ENCODE assay signal across 2 cellular contexts in genomic region chrX:107119281-107119680, GRCh38.
TF ChIP-seq lines count a peak whose summit lies in the region.

No MANE protein-coding gene starts in this region.

TF ChIP-seq in IMR-90, 13 proteins besides CTCF, POLR2A, EP300 and RAD21:
- TF ChIP-seq MXI1 (IDR thresholded peaks at IDR 0.05; ENCODE audit: borderline replicate concordance, low read depth, low read length) = no peak
- peak; percentile 87 for TF ChIP-seq MAFK (IDR thresholded peaks at IDR 0.05; ENCODE audit: low read depth, low read length)
- TF ChIP-seq SMC3 (IDR thresholded peaks at IDR 0.05; ENCODE audit: low read depth, low read length) = no peak
- no peak for TF ChIP-seq CEBPB (IDR thresholded peaks at IDR 0.05; ENCODE audit: low read depth, low read length)

TF ChIP-seq in K562, 482 proteins besides CTCF, POLR2A, EP300 and RAD21:
- TF ChIP-seq BRD9 (IDR thresholded peaks at IDR 0.05; ENCODE audit: low read depth, partially characterized antibody) = no peak
- no peak for TF ChIP-seq SREBF1 (IDR thresholded peaks at IDR 0.05; ENCODE audit: borderline replicate concordance, low read depth, low read length)
- TF ChIP-seq DDX20 (tag; IDR thresholded peaks at IDR 0.05; ENCODE audit: low read depth) = no peak
- no peak for TF ChIP-seq SP1 (CRISPR knock-in tag; IDR thresholded peaks at IDR 0.05)
- no peak for TF ChIP-seq SNIP1 (IDR thresholded peaks at IDR 0.05; ENCODE audit: low read depth)
- TF ChIP-seq MAZ (CRISPR knock-in tag; conservative IDR thresholded peaks at IDR 0.05 in 1 of 2, IDR thresholded peaks at IDR 0.05 in 1 of 2) = no peak
- TF ChIP-seq E2F6 (IDR thresholded peaks at IDR 0.05; ENCODE audit: borderline replicate concordance in 1 of 2, extremely low read depth in 1 of 2, insufficient read depth in 1 of 2, insufficient read length in 1 of 2, low read depth in 1 of 2, low read length in 1 of 2, poor library complexity in 1 of 2, severe bottlenecking in 1 of 2) = no peak
- TF ChIP-seq C11orf30 (IDR thresholded peaks at IDR 0.05; ENCODE audit: low read depth) = peak; percentile 79
- TF ChIP-seq ZEB2 (IDR thresholded peaks at IDR 0.05) = no peak
- no peak for TF ChIP-seq ETV5 (CRISPR knock-in tag; IDR thresholded peaks at IDR 0.05; ENCODE audit: low read depth)
- no peak for TF ChIP-seq ZFPM2 (CRISPR knock-in tag; IDR thresholded peaks at IDR 0.05)
- TF ChIP-seq SAFB (IDR thresholded peaks at IDR 0.05; ENCODE audit: borderline replicate concordance, low read depth, low read length) = no peak
- TF ChIP-seq PKNOX1 (IDR thresholded peaks at IDR 0.05) = no peak
- no peak for TF ChIP-seq U2AF2 (optimal IDR thresholded peaks at IDR 0.05; ENCODE audit: low read depth, low read length)
- TF ChIP-seq RFX1 (IDR thresholded peaks at IDR 0.05) = no peak
- TF ChIP-seq MAFK (IDR thresholded peaks at IDR 0.05; ENCODE audit: low read length) = peak; percentile 52; the same call in 1 of the 2 replicates
- TF ChIP-seq ZNF639 (CRISPR knock-in tag; conservative IDR thresholded peaks at IDR 0.05 in 1 of 2, IDR thresholded peaks at IDR 0.05 in 1 of 2) = no peak
- TF ChIP-seq STAG1 (CRISPR knock-in tag; IDR thresholded peaks at IDR 0.05; ENCODE audit: borderline replicate concordance) = no peak
- TF ChIP-seq NR3C1 (CRISPR knock-in tag; IDR thresholded peaks at IDR 0.05) = no peak
- no peak for TF ChIP-seq RAD51 (IDR thresholded peaks at IDR 0.05; ENCODE audit: borderline replicate concordance, low read depth)
- no peak for TF ChIP-seq TEAD4 (IDR thresholded peaks at IDR 0.05; ENCODE audit: low read length)
- no peak for TF ChIP-seq TEAD4 (CRISPR knock-in tag; IDR thresholded peaks at IDR 0.05; ENCODE audit: borderline replicate concordance)
- peak; percentile 65 for TF ChIP-seq MAFF (IDR thresholded peaks at IDR 0.05; ENCODE audit: low read length)
- TF ChIP-seq ATF4 (CRISPR knock-in tag; IDR thresholded peaks at IDR 0.05) = no peak
- no peak for TF ChIP-seq RREB1 (CRISPR knock-in tag; IDR thresholded peaks at IDR 0.05)
- no peak for TF ChIP-seq POLR2AphosphoS5 (IDR thresholded peaks at IDR 0.05; ENCODE audit: control insufficient read depth, insufficient read depth, low read depth, low read length)
- TF ChIP-seq SMAD4 (CRISPR knock-in tag; conservative IDR thresholded peaks at IDR 0.05) = no peak
- no peak for TF ChIP-seq PML (IDR thresholded peaks at IDR 0.05; ENCODE audit: low read length)
- TF ChIP-seq ZNF316 (IDR thresholded peaks at IDR 0.05) = peak; percentile 89
- TF ChIP-seq ZNF12 (CRISPR knock-in tag; IDR thresholded peaks at IDR 0.05) = no peak
- TF ChIP-seq KAT7 (CRISPR knock-in tag; IDR thresholded peaks at IDR 0.05; ENCODE audit: borderline replicate concordance) = no peak
- TF ChIP-seq TCF7L2 (IDR thresholded peaks at IDR 0.05; ENCODE audit: low read depth, low read length) = no peak
- no peak for TF ChIP-seq MCM5 (IDR thresholded peaks at IDR 0.05; ENCODE audit: low read depth)
- TF ChIP-seq ZBTB9 (CRISPR knock-in tag; IDR thresholded peaks at IDR 0.05) = no peak
- TF ChIP-seq FOXA1 (IDR thresholded peaks at IDR 0.05; ENCODE audit: borderline replicate concordance) = no peak
- no peak for TF ChIP-seq ZNF184 (CRISPR knock-in tag; IDR thresholded peaks at IDR 0.05)
- no peak for TF ChIP-seq SMAD2 (IDR thresholded peaks at IDR 0.05; ENCODE audit: low read depth, low read length)
- TF ChIP-seq MAFG (tag; conservative IDR thresholded peaks at IDR 0.05) = peak; percentile 67
